11 cellular contexts compared by ENCODE assay signal in genomic region chr2:48316753-48317750, GRCh38. TPM values are rescaled to one million over a fixed set of nuclear protein-coding genes. Genes with fewer than 3 reads are reported as not detected.
DNase-seq lines count a peak whose midpoint lies in the region; ATAC-seq and TF ChIP-seq lines count a peak whose summit lies in the region.
"Had no signal": no experiment of that assay in that cellular context is flagged by ENCODE, and none has a peak within 500 bp of the region (broad histone marks: within the 10 kb centered on the region; RNA-seq: fewer than 3 reads in every experiment).

No MANE protein-coding gene starts in this region.

- H4K20me1 ChIP-seq in IMR-90 (ENCODE audit: insufficient read depth, low read length) = peaks cover 6% of the 10 kb centered on the region; the same call in 1 of the 2 replicates

- no peak overlapping the region for H4K8ac ChIP-seq in IMR-90 (ENCODE audit: low read depth in 2 of 2, low read length in 2 of 2)

- CTCF ChIA-PET in CD8-positive, alpha-beta memory T cell (lab: Charles Lee) = no interaction called here
- CTCF ChIA-PET in IMR-90 (lab: Yijun Ruan, JAX) = no interaction called here
- CTCF ChIA-PET in activated naive CD4-positive, alpha-beta T cell treated with anti-CD3 and anti-CD28 coated beads, Interleukin-2, amount 10 ng/mL, durations not matched to agents 7 days and 5 days (lab: Charles Lee) = interaction anchor here (0.7 to 1.3 kb wide), 2 partner anchors 9 to 98 kb away, joined by 3 read pairs; no protein-coding TSS in a partner anchor

- H3K23ac ChIP-seq in IMR-90 (ENCODE audit: low read depth, low read length) = peak overlapping the region; percentile 23; the same call in 1 of the 2 replicates

- H3K4me1 Mint-ChIP-seq in CD8-positive, alpha-beta memory T cell = peaks cover 52 to 70% (median 69%) of the 10 kb centered on the region in 3 donors
- peaks cover 54% of the 10 kb centered on the region for H3K4me1 Mint-ChIP-seq in activated naive CD4-positive, alpha-beta T cell treated with anti-CD3 and anti-CD28 coated beads, Interleukin-2, amount 10 ng/mL, durations not matched to agents 7 days and 5 days
- peaks cover 24 to 72% (median 52%) of the 10 kb centered on the region in 4 donors for H3K4me1 Mint-ChIP-seq in naive thymus-derived CD8-positive, alpha-beta T cell

- H2AK9ac ChIP-seq in IMR-90 (replicated peaks; ENCODE audit: low read depth, low read length, poor library complexity) = no peak overlapping the region

- no peak overlapping the region for H3K14ac ChIP-seq in IMR-90 (replicated peaks; ENCODE audit: low read depth, low read length)

- no peak overlapping the region for H3K4me3 ChIP-seq in CD8-positive, alpha-beta memory T cell (ENCODE audit: low read length)
- no peak overlapping the region for H3K4me3 ChIP-seq in IMR-90 (ENCODE audit: insufficient read depth, low read depth, low read length)
- H3K4me3 ChIP-seq in foreskin fibroblast (ENCODE audit: low read depth in 1 of 2, low read length in 2 of 2) = no peak overlapping the region

- no peak overlapping the region for H2BK20ac ChIP-seq in IMR-90 (ENCODE audit: low read depth, low read length)

- peak overlapping the region; percentile 66 to 98 (median 88) for H3K27ac Mint-ChIP-seq in CD8-positive, alpha-beta memory T cell
- H3K27ac Mint-ChIP-seq in activated naive CD4-positive, alpha-beta T cell treated with anti-CD3 and anti-CD28 coated beads, Interleukin-2, amount 10 ng/mL, durations not matched to agents 7 days and 5 days = peak overlapping the region; percentile 83
- peak overlapping the region; percentile 4 to 98 (median 80) for H3K27ac Mint-ChIP-seq in naive thymus-derived CD8-positive, alpha-beta T cell

- H3K18ac ChIP-seq in IMR-90 (ENCODE audit: low read depth, low read length) = no peak overlapping the region

- no peak for TF ChIP-seq RAD21 in IMR-90 (IDR thresholded peaks at IDR 0.05; ENCODE audit: low read length)

- no peak overlapping the region for H3K9ac ChIP-seq in IMR-90 (ENCODE audit: low read depth, low read length)

- H3K4me2 ChIP-seq in IMR-90 (ENCODE audit: low read depth, low read length) = no peak overlapping the region

- no peak for TF ChIP-seq POLR2A in IMR-90 (IDR thresholded peaks at IDR 0.05; ENCODE audit: low read depth, low read length)

- no peak overlapping the region for H3K56ac ChIP-seq in IMR-90 (ENCODE audit: extremely low read depth, insufficient read depth, low read length)

- peak overlapping the region; percentile 58 to 97 (median 72) for H3K4me3 Mint-ChIP-seq in CD8-positive, alpha-beta memory T cell
- H3K4me3 Mint-ChIP-seq in activated naive CD4-positive, alpha-beta T cell treated with anti-CD3 and anti-CD28 coated beads, Interleukin-2, amount 10 ng/mL, durations not matched to agents 7 days and 5 days = peak overlapping the region; percentile 72
- peak overlapping the region in 9 of 10 donors; percentile 41 to 98 (median 56) for H3K4me3 Mint-ChIP-seq in naive thymus-derived CD8-positive, alpha-beta T cell

- no peak overlapping the region for H2BK5ac ChIP-seq in IMR-90 (ENCODE audit: low read depth, low read length, poor library complexity, severe bottlenecking)

- intact Hi-C loops in IMR-90 (cut with micrococcal nuclease) = no loop called here

- peak overlapping the region; percentile 24 for H3K27ac ChIP-seq in CD8-positive, alpha-beta memory T cell (ENCODE audit: low read depth, low read length)
- H3K27ac ChIP-seq in IMR-90 (ENCODE audit: insufficient read depth, low read length) = no peak overlapping the region

- H2BK15ac ChIP-seq in IMR-90 (ENCODE audit: low read depth, low read length) = no peak overlapping the region

- peaks cover 61% of the 10 kb centered on the region for H3K4me1 ChIP-seq in CD8-positive, alpha-beta memory T cell (ENCODE audit: insufficient read depth, low read length)
- no peaks in the 10 kb centered on the region for H3K4me1 ChIP-seq in IMR-90 (ENCODE audit: control insufficient read depth, insufficient read depth, low read length)

- H3K4ac ChIP-seq in IMR-90 (ENCODE audit: low read depth, low read length) = no peak overlapping the region

- H2AFZ ChIP-seq in IMR-90 (replicated peaks; ENCODE audit: low read length, poor library complexity) = no peak overlapping the region

- no peaks in the 10 kb centered on the region for H3K27me3 Mint-ChIP-seq in CD8-positive, alpha-beta memory T cell
- H3K27me3 Mint-ChIP-seq in activated naive CD4-positive, alpha-beta T cell treated with anti-CD3 and anti-CD28 coated beads, Interleukin-2, amount 10 ng/mL, durations not matched to agents 7 days and 5 days = no peaks in the 10 kb centered on the region
- H3K27me3 Mint-ChIP-seq in naive thymus-derived CD8-positive, alpha-beta T cell = no peaks in the 10 kb centered on the region

- TF ChIP-seq CTCF in IMR-90 (conservative IDR thresholded peaks at IDR 0.05; ENCODE audit: low read depth, low read length) (no peak), foreskin fibroblast (IDR thresholded peaks at IDR 0.05; ENCODE audit: low read depth, low read length) (no peak)

- 80% methylated on average over 2 of the region's 8 CpGs; no CpG with 5 or more reads in 1 of the 2 experiments for WGBS in IMR-90 (ENCODE audit: extremely low coverage in 2 of 2, insufficient read length in 1 of 2), 2 experiments

- ATAC-seq in IMR-90 (ENCODE audit: low read depth) = no peak
- ATAC-seq in naive thymus-derived CD8-positive, alpha-beta T cell = no peak
- no peak for ATAC-seq in HG02623 (IDR thresholded peaks at IDR 0.05; ENCODE audit: unreplicated experiment)
- ATAC-seq in HG03565 (IDR thresholded peaks at IDR 0.05; ENCODE audit: unreplicated experiment) = no peak

- H2BK120ac ChIP-seq in IMR-90 (ENCODE audit: low read depth, low read length) = no peak overlapping the region

- peaks cover 0 to 11% (median 0%) of the 10 kb centered on the region in 3 donors for H3K36me3 Mint-ChIP-seq in CD8-positive, alpha-beta memory T cell
- H3K36me3 Mint-ChIP-seq in activated naive CD4-positive, alpha-beta T cell treated with anti-CD3 and anti-CD28 coated beads, Interleukin-2, amount 10 ng/mL, durations not matched to agents 7 days and 5 days = peaks cover 18% of the 10 kb centered on the region
- H3K36me3 Mint-ChIP-seq in naive thymus-derived CD8-positive, alpha-beta T cell = no peaks in the 10 kb centered on the region

- no peak overlapping the region for H4K5ac ChIP-seq in IMR-90 (ENCODE audit: low read depth, low read length)

- H4K91ac ChIP-seq in IMR-90 (ENCODE audit: insufficient read depth, low read depth, low read length) = no peak overlapping the region

- no peaks in the 10 kb centered on the region for H3K36me3 ChIP-seq in CD8-positive, alpha-beta memory T cell (ENCODE audit: insufficient read depth, low read length)
- H3K36me3 ChIP-seq in IMR-90 (ENCODE audit: control insufficient read depth, insufficient read depth, low read length) = no peaks in the 10 kb centered on the region

- H3K79me1 ChIP-seq in IMR-90 (ENCODE audit: low read depth in 1 of 2, low read length in 2 of 2) = peaks cover 10 to 34% of the 10 kb centered on the region in 2 experiments; a peak in 3 of 4 replicates

- dilution Hi-C loops in IMR-90 (cut with HindIII; ENCODE audit: low sequenced_read_pairs, unreplicated experiment) = no loop called here

- POLR2A ChIA-PET in CD8-positive, alpha-beta memory T cell (lab: Charles Lee) = no interaction called here
- POLR2A ChIA-PET in IMR-90 (lab: Charles Lee; ENCODE audit: unreplicated experiment) = no interaction called here
- POLR2A ChIA-PET in naive thymus-derived CD8-positive, alpha-beta T cell (lab: Charles Lee) = interaction anchor here (0.6 kb wide), 1 partner anchor 33 kb away, joined by 3 read pairs; no protein-coding TSS in a partner anchor

- H3K9me1 ChIP-seq in IMR-90 (ENCODE audit: insufficient read depth, low read length) = no peaks in the 10 kb centered on the region; the same call in 1 of the 2 replicates

- no peak for DNase-seq in CD8-positive, alpha-beta memory T cell
- DNase-seq in IMR-90 (no peak), NCI-H345 (lab: John Stamatoyannopoulos, UW) (no peak), foreskin fibroblast (no peak)
- DNase-seq in activated naive CD4-positive, alpha-beta T cell treated with anti-CD3 and anti-CD28 coated beads, Interleukin-2, amount 10 ng/mL, durations not matched to agents 7 days and 5 days = no peak
- no peak for DNase-seq in naive thymus-derived CD8-positive, alpha-beta T cell
- DNase-seq: amygdala; NCI-H2081 treated with DMSO at 0.1 percent for 48 hours; stimulated activated CD4-positive, alpha-beta T cell treated with anti-CD3 and anti-CD28 coated beads, Interleukin-2, amount 100 ng/mL, for 48 hours had no signal

- H3K9me3 Mint-ChIP-seq in CD8-positive, alpha-beta memory T cell = no peaks in the 10 kb centered on the region
- no peaks in the 10 kb centered on the region for H3K9me3 Mint-ChIP-seq in activated naive CD4-positive, alpha-beta T cell treated with anti-CD3 and anti-CD28 coated beads, Interleukin-2, amount 10 ng/mL, durations not matched to agents 7 days and 5 days
- no peaks in the 10 kb centered on the region for H3K9me3 Mint-ChIP-seq in naive thymus-derived CD8-positive, alpha-beta T cell

- BruUV-seq in IMR-90 (replicated peaks; lab: Mats Ljungman, UMichigan) = no TSS peak

- H2AK5ac ChIP-seq in IMR-90 (ENCODE audit: low read depth, low read length) = no peak overlapping the region

- H3K27me3 ChIP-seq in CD8-positive, alpha-beta memory T cell (ENCODE audit: insufficient read depth, low read length, poor library complexity, severe bottlenecking) = no peaks in the 10 kb centered on the region
- no peaks in the 10 kb centered on the region for H3K27me3 ChIP-seq in IMR-90 (ENCODE audit: control insufficient read depth, insufficient read depth, low read length)

- no peaks in the 10 kb centered on the region for H3K9me3 ChIP-seq in CD8-positive, alpha-beta memory T cell (ENCODE audit: low read length)
- H3K9me3 ChIP-seq in IMR-90 (ENCODE audit: control insufficient read depth, insufficient read depth, low read length) = no peaks in the 10 kb centered on the region

- in situ Hi-C loops in IMR-90 (cut with MboI; ENCODE audit: low sequenced_read_pairs) = no loop called here

RNA-seq across cellular contexts. Expression of gene FOXN2, which starts 2.6 kb away (rescaled TPM):
- 10 to 100 TPM; 56.7 TPM for total RNA-seq in CD8-positive, alpha-beta memory T cell
- polyA plus RNA-seq in CD8-positive, alpha-beta memory T cell = 41.6 TPM
- 33.1 and 39.6 TPM in 2 replicates for total RNA-seq in IMR-90 (2012; rRNA removed)
- polyA plus RNA-seq in IMR-90 (2012; rRNA removed) = 3.2 and 3.8 TPM in 2 replicates
- 0.95 and 1.5 TPM in 2 replicates for polyA plus RNA-seq in IMR-90 (2012; cell fraction: cytosol; rRNA removed)
- polyA plus RNA-seq in IMR-90 (2012; cell fraction: nucleus; rRNA removed; ENCODE audit: low replicate concordance) = 1.0 and 5.5 TPM in 2 replicates
- 10 to 100 TPM; 46.5 to 51.9 TPM for total RNA-seq in naive thymus-derived CD8-positive, alpha-beta T cell
- 10 to 100 TPM; 29.3 to 38.1 (median 31.5) TPM for polyA plus RNA-seq in naive thymus-derived CD8-positive, alpha-beta T cell
